Comparison of ENCODE assay signal across 25 cellular contexts in genomic region chr20:33377366-33377765, GRCh38. TPM values are rescaled to one million over a fixed set of nuclear protein-coding genes. Genes with fewer than 3 reads are reported as not detected.
DNase-seq lines count a peak whose midpoint lies in the region; ATAC-seq and TF ChIP-seq lines count a peak whose summit lies in the region.
"Had no signal": no experiment of that assay in that cellular context is flagged by ENCODE, and none has a peak within 500 bp of the region (broad histone marks: within the 10 kb centered on the region; RNA-seq: fewer than 3 reads in every experiment).

No MANE protein-coding gene starts in this region.

- H3K27ac ChIP-seq in CD4-positive, alpha-beta T cell (ENCODE audit: low read depth, low read length), result no peak overlapping the region
- H3K27ac ChIP-seq: GM23248, KMS-11, PC-9, SJSA1 had no signal

- H3K27me3 ChIP-seq in CD4-positive, alpha-beta T cell (ENCODE audit: control insufficient read depth, insufficient read depth, low read length), result no peaks in the 10 kb centered on the region
- H3K27me3 ChIP-seq: SJSA1 had no signal

- no peak overlapping the region for H3K4me3 Mint-ChIP-seq in activated CD4-positive, alpha-beta memory T cell treated with anti-CD3 and anti-CD28 coated beads, Interleukin-2, amount 10 ng/mL, durations not matched to agents 7 days and 5 days
- no peak overlapping the region for H3K4me3 Mint-ChIP-seq in activated CD4-positive, alpha-beta memory T cell treated with anti-CD3 and anti-CD28 coated beads for 36 hours
- no peak overlapping the region for H3K4me3 Mint-ChIP-seq in CD4-positive, alpha-beta T cell
- no peak overlapping the region for H3K4me3 Mint-ChIP-seq in T-cell
- H3K4me3 Mint-ChIP-seq: HFFc6 had no signal

- CTCF ChIA-PET in activated CD4-positive, alpha-beta memory T cell treated with anti-CD3 and anti-CD28 coated beads, Interleukin-2, amount 10 ng/mL, durations not matched to agents 7 days and 5 days (lab: Charles Lee), result interaction anchor here (0.6 to 1.5 kb wide), 3 partner anchors 24 to 639 kb away, joined by 3 to 5 read pairs (median 5); partner anchors contain the start of gene CDK5RAP1
- CTCF ChIA-PET in activated CD4-positive, alpha-beta memory T cell treated with anti-CD3 and anti-CD28 coated beads for 36 hours (lab: Charles Lee), result interaction anchor here (0.8 kb wide), 1 partner anchor 68 kb away, joined by 3 read pairs; no protein-coding TSS in a partner anchor
- CTCF ChIA-PET in CD4-positive, alpha-beta T cell (lab: Charles Lee), result interaction anchor here (0.6 to 1.1 kb wide), 3 partner anchors 57 to 290 kb away, joined by 3 read pairs; no protein-coding TSS in a partner anchor
- CTCF ChIA-PET in T-cell (lab: Charles Lee), result no interaction called here

- DNase-seq in activated CD4-positive, alpha-beta memory T cell treated with anti-CD3 and anti-CD28 coated beads, Interleukin-2, amount 10 ng/mL, durations not matched to agents 7 days and 5 days, result no peak
- no peak for DNase-seq in activated CD4-positive, alpha-beta memory T cell treated with anti-CD3 and anti-CD28 coated beads for 36 hours
- DNase-seq in CD4-positive, alpha-beta T cell, result no peak
- DNase-seq in T-cell, result no peak
- peak; percentile 2 for DNase-seq in islet precursor cell
- DNase-seq in GOT3 (lab: John Stamatoyannopoulos, UW), result no peak
- no peak for DNase-seq in SIG-M5 (lab: John Stamatoyannopoulos, UW)
- DNase-seq: AML-193, C1 segment of cervical spinal cord, GM23248, HFFc6, IMR-90, NCI-H1048, NCI-H1417, NCI-H1694, NCI-H2029 treated with DMSO at 0.1 percent for 48 hours, NCI-H446 treated with DMSO at 0.1 percent for 48 hours, NCI-H526, NCI-H82, PC-9 had no signal

- intact Hi-C loops in activated CD4-positive, alpha-beta memory T cell treated with anti-CD3 and anti-CD28 coated beads for 36 hours (cut with micrococcal nuclease), result no loop called here
- intact Hi-C loops in CD4-positive, alpha-beta T cell (cut with DNase I, micrococcal nuclease), result no loop called here

- H3K27ac Mint-ChIP-seq in activated CD4-positive, alpha-beta memory T cell treated with anti-CD3 and anti-CD28 coated beads, Interleukin-2, amount 10 ng/mL, durations not matched to agents 7 days and 5 days, result peak overlapping the region; percentile 61
- no peak overlapping the region for H3K27ac Mint-ChIP-seq in activated CD4-positive, alpha-beta memory T cell treated with anti-CD3 and anti-CD28 coated beads for 36 hours
- peak overlapping the region; percentile 69 for H3K27ac Mint-ChIP-seq in CD4-positive, alpha-beta T cell
- peak overlapping the region; percentile 44 to 82 for H3K27ac Mint-ChIP-seq in T-cell
- H3K27ac Mint-ChIP-seq: HFFc6 had no signal

- H3K9me3 ChIP-seq in CD4-positive, alpha-beta T cell (ENCODE audit: control insufficient read depth, low read length), result no peaks in the 10 kb centered on the region
- H3K9me3 ChIP-seq: HAP-1, SJSA1 had no signal

- H3K27me3 Mint-ChIP-seq in activated CD4-positive, alpha-beta memory T cell treated with anti-CD3 and anti-CD28 coated beads, Interleukin-2, amount 10 ng/mL, durations not matched to agents 7 days and 5 days, result no peaks in the 10 kb centered on the region
- no peaks in the 10 kb centered on the region for H3K27me3 Mint-ChIP-seq in activated CD4-positive, alpha-beta memory T cell treated with anti-CD3 and anti-CD28 coated beads for 36 hours
- no peaks in the 10 kb centered on the region for H3K27me3 Mint-ChIP-seq in CD4-positive, alpha-beta T cell
- no peaks in the 10 kb centered on the region for H3K27me3 Mint-ChIP-seq in T-cell

- H3K9me3 Mint-ChIP-seq in activated CD4-positive, alpha-beta memory T cell treated with anti-CD3 and anti-CD28 coated beads, Interleukin-2, amount 10 ng/mL, durations not matched to agents 7 days and 5 days, result no peaks in the 10 kb centered on the region
- no peaks in the 10 kb centered on the region for H3K9me3 Mint-ChIP-seq in activated CD4-positive, alpha-beta memory T cell treated with anti-CD3 and anti-CD28 coated beads for 36 hours
- no peaks in the 10 kb centered on the region for H3K9me3 Mint-ChIP-seq in CD4-positive, alpha-beta T cell
- H3K9me3 Mint-ChIP-seq in T-cell, result no peaks in the 10 kb centered on the region
- H3K9me3 Mint-ChIP-seq: HFFc6 had no signal

- POLR2A ChIA-PET in activated CD4-positive, alpha-beta memory T cell treated with anti-CD3 and anti-CD28 coated beads, Interleukin-2, amount 10 ng/mL, durations not matched to agents 7 days and 5 days (lab: Charles Lee), result interaction anchor here (1.4 kb wide), 1 partner anchor 37 kb away, joined by 3 read pairs; no protein-coding TSS in a partner anchor
- POLR2A ChIA-PET in activated CD4-positive, alpha-beta memory T cell treated with anti-CD3 and anti-CD28 coated beads for 36 hours (lab: Charles Lee), result no interaction called here
- POLR2A ChIA-PET in CD4-positive, alpha-beta T cell (lab: Charles Lee), result no interaction called here
- POLR2A ChIA-PET in T-cell (lab: Charles Lee), result no interaction called here

- peak; percentile 37 for ATAC-seq in CD4-positive, alpha-beta T cell (ENCODE audit: poor library complexity)
- ATAC-seq in T-cell (replicated peaks in 1 of 4), result peak in 2 of 4 experiments; percentile 37 to 58
- ATAC-seq in GM19035 (IDR thresholded peaks at IDR 0.05; ENCODE audit: unreplicated experiment), result no peak
- ATAC-seq: Right ventricle myocardium inferior had no signal

- TF ChIP-seq CTCF in CD4-positive, alpha-beta T cell (IDR thresholded peaks at IDR 0.05), result no peak

- H3K4me1 Mint-ChIP-seq in activated CD4-positive, alpha-beta memory T cell treated with anti-CD3 and anti-CD28 coated beads, Interleukin-2, amount 10 ng/mL, durations not matched to agents 7 days and 5 days, result peaks cover 41% of the 10 kb centered on the region
- peaks cover 27% of the 10 kb centered on the region for H3K4me1 Mint-ChIP-seq in activated CD4-positive, alpha-beta memory T cell treated with anti-CD3 and anti-CD28 coated beads for 36 hours (ENCODE audit: low read depth)
- peaks cover 34% of the 10 kb centered on the region for H3K4me1 Mint-ChIP-seq in CD4-positive, alpha-beta T cell (ENCODE audit: low read depth)
- peaks cover 23 to 44% (median 30%) of the 10 kb centered on the region in 3 donors for H3K4me1 Mint-ChIP-seq in T-cell

- peaks cover 50% of the 10 kb centered on the region for H3K36me3 Mint-ChIP-seq in activated CD4-positive, alpha-beta memory T cell treated with anti-CD3 and anti-CD28 coated beads, Interleukin-2, amount 10 ng/mL, durations not matched to agents 7 days and 5 days (ENCODE audit: low read depth)
- H3K36me3 Mint-ChIP-seq in activated CD4-positive, alpha-beta memory T cell treated with anti-CD3 and anti-CD28 coated beads for 36 hours, result peaks cover 33% of the 10 kb centered on the region
- peaks cover 79% of the 10 kb centered on the region for H3K36me3 Mint-ChIP-seq in CD4-positive, alpha-beta T cell (ENCODE audit: low read depth)
- H3K36me3 Mint-ChIP-seq in T-cell, result peaks cover 48% of the 10 kb centered on the region

RNA-seq across cellular contexts. Expression of gene CDK5RAP1, which starts 24.0 kb away (rescaled TPM):
- 10 to 100 TPM; 30.2 to 33.3 TPM for total RNA-seq in activated CD4-positive, alpha-beta memory T cell treated with anti-CD3 and anti-CD28 coated beads, Interleukin-2, amount 10 ng/mL, durations not matched to agents 7 days and 5 days
- 10 to 100 TPM; 39.6 to 40.3 TPM for total RNA-seq in activated CD4-positive, alpha-beta memory T cell treated with anti-CD3 and anti-CD28 coated beads for 36 hours
- total RNA-seq in CD4-positive, alpha-beta T cell, result 10 to 100 TPM; 59.7 to 63.0 TPM
- 10 to 100 TPM; 42.1 to 54.3 (median 49.1) TPM for total RNA-seq in T-cell

Comparison
In these comparisons a context has a peak if more than half of its experiments do, and no peak if none do; other contexts are left out.
1. CTCF ChIA-PET loops: an anchor here in activated CD4-positive, alpha-beta memory T cell treated with anti-CD3 and anti-CD28 coated beads, Interleukin-2, amount 10 ng/mL, durations not matched to agents 7 days and 5 days (0.6 to 1.5 kb wide), activated CD4-positive, alpha-beta memory T cell treated with anti-CD3 and anti-CD28 coated beads for 36 hours (0.8 kb wide) and CD4-positive, alpha-beta T cell (0.6 to 1.1 kb wide); none called in T-cell.